In genomic region chr3:188185717-188186236, GRCh38 we compare ENCODE assay signal across 9 cellular contexts. TPM values are rescaled to one million over a fixed set of nuclear protein-coding genes. Genes with fewer than 3 reads are reported as not detected.
A peak's percentile ranks its signal among the peaks of the same experiment; 100 is the strongest.
DNase-seq lines count a peak whose midpoint lies in the region; ATAC-seq and TF ChIP-seq lines count a peak whose summit lies in the region.
"Had no signal": no experiment of that assay in that cellular context is flagged by ENCODE, and none has a peak within 500 bp of the region (broad histone marks: within the 10 kb centered on the region; RNA-seq: fewer than 3 reads in every experiment).

No MANE protein-coding gene starts in this region.

- H3K4me1 Mint-ChIP-seq in T-helper 17 cell = peaks cover 33% of the 10 kb centered on the region
- peaks cover 32 to 53% of the 10 kb centered on the region in 2 donors for H3K4me1 Mint-ChIP-seq in stimulated activated naive B cell treated with anti-CD40 and anti-IgM and Interleukin-4, amounts not matched to agents 10 μg/mL and 1 μg/mL and 100 μg/mL, for 72 hours
- peaks cover 29 to 31% of the 10 kb centered on the region in 2 donors for H3K4me1 Mint-ChIP-seq in effector memory CD8-positive, alpha-beta T cell (ENCODE audit: low read depth in 2 of 2)

- no peaks in the 10 kb centered on the region for H3K36me3 ChIP-seq in hepatocyte (replicated peaks; ENCODE audit: insufficient read depth, low read depth)

- peak overlapping the region; percentile 77 for H3K27ac ChIP-seq in hepatocyte

- H3K36me3 Mint-ChIP-seq in T-helper 17 cell (ENCODE audit: low read depth) = peaks cover 2% of the 10 kb centered on the region
- peaks cover 9 to 23% of the 10 kb centered on the region in 2 donors for H3K36me3 Mint-ChIP-seq in stimulated activated naive B cell treated with anti-CD40 and anti-IgM and Interleukin-4, amounts not matched to agents 10 μg/mL and 1 μg/mL and 100 μg/mL, for 72 hours
- H3K36me3 Mint-ChIP-seq in effector memory CD8-positive, alpha-beta T cell (ENCODE audit: insufficient read depth) = no peaks in the 10 kb centered on the region

- H3K4me2 ChIP-seq in hepatocyte = peak overlapping the region; percentile 27

- WGBS in hepatocyte (ENCODE audit: low lambda C conversion rate, missing lambda C conversion rate) = 53% methylated on average over 7 of the region's 7 CpGs

- peaks cover 33% of the 10 kb centered on the region for H4K20me1 ChIP-seq in hepatocyte (ENCODE audit: insufficient read depth, poor library complexity, severe bottlenecking)

- H3K4me3 Mint-ChIP-seq in T-helper 17 cell = peak overlapping the region; percentile 31
- H3K4me3 Mint-ChIP-seq in stimulated activated naive B cell treated with anti-CD40 and anti-IgM and Interleukin-4, amounts not matched to agents 10 μg/mL and 1 μg/mL and 100 μg/mL, for 72 hours = peak overlapping the region; percentile 3 to 33
- H3K4me3 Mint-ChIP-seq in effector memory CD8-positive, alpha-beta T cell = no peak overlapping the region

- H3K79me2 ChIP-seq in hepatocyte = peaks cover 100% of the 10 kb centered on the region

- no peaks in the 10 kb centered on the region for H3K27me3 ChIP-seq in hepatocyte

- no peak for TF ChIP-seq CTCF in hepatocyte (IDR thresholded peaks at IDR 0.05; ENCODE audit: poor library complexity)

- no peaks in the 10 kb centered on the region for H3K27me3 Mint-ChIP-seq in T-helper 17 cell
- no peaks in the 10 kb centered on the region for H3K27me3 Mint-ChIP-seq in stimulated activated naive B cell treated with anti-CD40 and anti-IgM and Interleukin-4, amounts not matched to agents 10 μg/mL and 1 μg/mL and 100 μg/mL, for 72 hours
- no peaks in the 10 kb centered on the region for H3K27me3 Mint-ChIP-seq in effector memory CD8-positive, alpha-beta T cell

- ATAC-seq in T-helper 17 cell (no peak), GM18868 (IDR thresholded peaks at IDR 0.05; ENCODE audit: unreplicated experiment) (no peak)
- peak; percentile 80 to 81 for ATAC-seq in stimulated activated naive B cell treated with anti-CD40 and anti-IgM and Interleukin-4, amounts not matched to agents 10 μg/mL and 1 μg/mL and 100 μg/mL, for 72 hours (replicated peaks)
- ATAC-seq in effector memory CD8-positive, alpha-beta T cell (replicated peaks) = no peak

- no peaks in the 10 kb centered on the region for H3K9me3 Mint-ChIP-seq in stimulated activated naive B cell treated with anti-CD40 and anti-IgM and Interleukin-4, amounts not matched to agents 10 μg/mL and 1 μg/mL and 100 μg/mL, for 72 hours
- H3K9me3 Mint-ChIP-seq in effector memory CD8-positive, alpha-beta T cell = no peaks in the 10 kb centered on the region

- DNase-seq in NCI-H146 (lab: John Stamatoyannopoulos, UW) (peak; percentile 38), NCI-H146 treated with DMSO at 0.1 percent for 48 hours (lab: John Stamatoyannopoulos, UW; ENCODE audit: unreplicated experiment) (no peak), T-helper 17 cell (no peak), hepatocyte (ENCODE audit: low spot score) (no peak)
- peak; percentile 20 for DNase-seq in stimulated activated naive B cell treated with anti-CD40 and anti-IgM and Interleukin-4, amounts not matched to agents 10 μg/mL and 1 μg/mL and 100 μg/mL, for 72 hours
- no peak for DNase-seq in effector memory CD8-positive, alpha-beta T cell
- DNase-seq in activated effector memory CD4-positive, alpha-beta T cell treated with anti-CD3 and anti-CD28 coated beads, Interleukin-2, amount 50 U/mL, for 16 hours = no peak
- DNase-seq: activated CD4-positive, alpha-beta T cell treated with anti-CD3 and anti-CD28 coated beads for 48 hours had no signal

- H3K4me3 ChIP-seq in hepatocyte = no peak overlapping the region

- H3K9me2 ChIP-seq in hepatocyte (replicated peaks; ENCODE audit: insufficient read depth) = no peaks in the 10 kb centered on the region

- H3K27ac Mint-ChIP-seq in T-helper 17 cell = peak overlapping the region; percentile 85
- peak overlapping the region; percentile 77 for H3K27ac Mint-ChIP-seq in stimulated activated naive B cell treated with anti-CD40 and anti-IgM and Interleukin-4, amounts not matched to agents 10 μg/mL and 1 μg/mL and 100 μg/mL, for 72 hours
- H3K27ac Mint-ChIP-seq in effector memory CD8-positive, alpha-beta T cell = peak overlapping the region in 1 of 2 donors; percentile 8

- H3K9me3 ChIP-seq in T-helper 17 cell (ENCODE audit: control insufficient read depth, low read length, poor library complexity, severe bottlenecking) (no peaks in the 10 kb centered on the region), hepatocyte (ENCODE audit: low read depth) (no peaks in the 10 kb centered on the region)

- no peak overlapping the region for H2AFZ ChIP-seq in hepatocyte

- H3K4me1 ChIP-seq in hepatocyte (ENCODE audit: insufficient read depth) = peaks cover 24% of the 10 kb centered on the region

RNA-seq across cellular contexts. Expression of gene LPP, which starts 31.8 kb away (rescaled TPM):
- total RNA-seq in T-helper 17 cell (10 to 100 TPM; 81.0 to 94.2 TPM), hepatocyte (67.7 and 73.8 TPM in 2 replicates)
- 46.9 and 53.2 TPM in 2 replicates for polyA plus RNA-seq in hepatocyte

Comparison
In these comparisons a context has a peak if more than half of its experiments do, and no peak if none do; other contexts are left out.
1. DNase-seq: peak in NCI-H146 (single experiment) and stimulated activated naive B cell treated with anti-CD40 and anti-IgM and Interleukin-4, amounts not matched to agents 10 μg/mL and 1 μg/mL and 100 μg/mL, for 72 hours (single experiment); none in NCI-H146 treated with DMSO at 0.1 percent for 48 hours (single experiment), T-helper 17 cell (0 of 3), hepatocyte (single experiment), effector memory CD8-positive, alpha-beta T cell (0 of 3) and activated effector memory CD4-positive, alpha-beta T cell treated with anti-CD3 and anti-CD28 coated beads, Interleukin-2, amount 50 U/mL, for 16 hours (single experiment).
2. ATAC-seq: peak in stimulated activated naive B cell treated with anti-CD40 and anti-IgM and Interleukin-4, amounts not matched to agents 10 μg/mL and 1 μg/mL and 100 μg/mL, for 72 hours (2 of 2); none in T-helper 17 cell (single experiment), effector memory CD8-positive, alpha-beta T cell (single experiment) and GM18868 (single experiment).
3. H3K4me3 Mint-ChIP-seq: peak in T-helper 17 cell (single experiment) and stimulated activated naive B cell treated with anti-CD40 and anti-IgM and Interleukin-4, amounts not matched to agents 10 μg/mL and 1 μg/mL and 100 μg/mL, for 72 hours (2 of 2); none in effector memory CD8-positive, alpha-beta T cell (0 of 2).